Comparison of ENCODE assay signal across 14 cellular contexts in the genomic region with DNA sequence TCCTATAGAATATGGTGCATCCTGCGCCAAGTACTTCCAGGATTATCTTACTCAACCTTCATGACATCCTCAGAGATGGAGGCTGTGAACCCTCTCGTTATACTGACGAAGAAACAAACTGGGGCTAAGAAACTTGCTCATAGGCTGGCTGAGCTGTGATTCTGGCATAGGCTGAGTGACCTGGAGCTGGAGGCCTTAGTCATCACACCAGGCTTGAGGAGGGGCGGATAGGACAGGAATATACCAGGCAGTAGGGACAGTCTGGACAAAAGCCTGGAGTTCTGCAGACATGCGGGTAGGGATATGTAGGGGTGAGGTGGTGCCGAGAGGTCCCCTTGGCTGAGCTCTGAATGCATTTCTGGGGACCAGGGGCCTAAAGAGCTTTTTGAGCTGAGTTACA. TPM values are rescaled to one million over a fixed set of nuclear protein-coding genes. Genes with fewer than 3 reads are reported as not detected.
DNase-seq lines count a peak whose midpoint lies in the region; ATAC-seq and TF ChIP-seq lines count a peak whose summit lies in the region.
"Had no signal": no experiment of that assay in that cellular context is flagged by ENCODE, and none has a peak within 500 bp of the region (broad histone marks: within the 10 kb centered on the region; RNA-seq: fewer than 3 reads in every experiment).

No MANE protein-coding gene starts in this region.

- H3K36me3 ChIP-seq in RWPE2 (ENCODE audit: low read depth) (no peaks in the 10 kb centered on the region), osteoblast (ENCODE audit: insufficient read depth, low read length) (peaks cover 6% of the 10 kb centered on the region), aorta (ENCODE audit: control insufficient read depth in 1 of 2, insufficient read depth in 2 of 2, low read length in 1 of 2) (no peaks in the 10 kb centered on the region)
- H3K36me3 ChIP-seq: adrenal gland, SJSA1 had no signal

- H3K9me3 ChIP-seq in RWPE2 (ENCODE audit: severe bottlenecking) (no peaks in the 10 kb centered on the region), osteoblast (ENCODE audit: low read depth, low read length) (no peaks in the 10 kb centered on the region), aorta (ENCODE audit: control insufficient read depth, low read length) (no peaks in the 10 kb centered on the region)
- H3K9me3 ChIP-seq: adrenal gland, SJSA1 had no signal

- 51 to 58% methylated on average over 6 of the region's 6 CpGs for WGBS in aorta, 2 donors

- H3K27ac ChIP-seq in RWPE2 (ENCODE audit: poor library complexity, severe bottlenecking) (no peak overlapping the region), osteoblast (ENCODE audit: low read depth, low read length) (peak overlapping the region; percentile 19), aorta (ENCODE audit: low read depth in 1 of 2, low read length in 2 of 2) (no peak overlapping the region)
- H3K27ac ChIP-seq: adrenal gland, KMS-11, SJSA1 had no signal

- H3K9me3 Mint-ChIP-seq in activated CD4-positive, alpha-beta T cell treated with anti-CD3 and anti-CD28 coated beads, Interleukin-2, amount 10 ng/mL, durations not matched to agents 24 days and 14 days, result no peaks in the 10 kb centered on the region
- no peaks in the 10 kb centered on the region for H3K9me3 Mint-ChIP-seq in dendritic cell treated with granulocyte-macrophage colony-stimulating factor and Interleukin-4, amounts not matched to agents 40 ng/mL and 50 ng/mL, for 4 days
- H3K9me3 Mint-ChIP-seq: neural crest cell had no signal

- peak; percentile 24; the same call in 1 of the 3 replicates for ATAC-seq in RWPE2 (ENCODE audit: low read depth)
- no peak for ATAC-seq in aorta (ENCODE audit: low FRiP score)
- ATAC-seq in GM21786 (IDR thresholded peaks at IDR 0.05; ENCODE audit: unreplicated experiment), result no peak

- H3K27ac Mint-ChIP-seq in activated CD4-positive, alpha-beta T cell treated with anti-CD3 and anti-CD28 coated beads, Interleukin-2, amount 10 ng/mL, durations not matched to agents 24 days and 14 days, result peak overlapping the region; percentile 95
- H3K27ac Mint-ChIP-seq in dendritic cell treated with granulocyte-macrophage colony-stimulating factor and Interleukin-4, amounts not matched to agents 40 ng/mL and 50 ng/mL, for 4 days, result peak overlapping the region; percentile 98

- no peaks in the 10 kb centered on the region for H3K27me3 ChIP-seq in RWPE2 (ENCODE audit: insufficient read depth, poor library complexity, severe bottlenecking)
- no peaks in the 10 kb centered on the region for H3K27me3 ChIP-seq in osteoblast (ENCODE audit: insufficient read depth, low read length)
- H3K27me3 ChIP-seq in aorta (ENCODE audit: control insufficient read depth in 1 of 2, insufficient read depth in 2 of 2, low read length in 1 of 2), result no peaks in the 10 kb centered on the region
- H3K27me3 ChIP-seq: adrenal gland, SJSA1 had no signal

- H3K4me3 Mint-ChIP-seq in activated CD4-positive, alpha-beta T cell treated with anti-CD3 and anti-CD28 coated beads, Interleukin-2, amount 10 ng/mL, durations not matched to agents 24 days and 14 days, result peak overlapping the region; percentile 72
- H3K4me3 Mint-ChIP-seq in dendritic cell treated with granulocyte-macrophage colony-stimulating factor and Interleukin-4, amounts not matched to agents 40 ng/mL and 50 ng/mL, for 4 days, result no peak overlapping the region
- H3K4me3 Mint-ChIP-seq: neural crest cell had no signal

- H3K36me3 Mint-ChIP-seq in activated CD4-positive, alpha-beta T cell treated with anti-CD3 and anti-CD28 coated beads, Interleukin-2, amount 10 ng/mL, durations not matched to agents 24 days and 14 days (ENCODE audit: low read depth), result peaks cover 46% of the 10 kb centered on the region
- H3K36me3 Mint-ChIP-seq in dendritic cell treated with granulocyte-macrophage colony-stimulating factor and Interleukin-4, amounts not matched to agents 40 ng/mL and 50 ng/mL, for 4 days (ENCODE audit: low read depth), result peaks cover 38% of the 10 kb centered on the region

- no peak overlapping the region for H3K4me2 ChIP-seq in osteoblast (ENCODE audit: insufficient read depth, low read length)
- H3K4me2 ChIP-seq: KMS-11 had no signal

- no peak overlapping the region for H3K4me3 ChIP-seq in RWPE2 (ENCODE audit: severe bottlenecking)
- H3K4me3 ChIP-seq in osteoblast (ENCODE audit: insufficient read depth, low read length), result no peak overlapping the region
- H3K4me3 ChIP-seq in aorta (ENCODE audit: low read length in 2 of 2), result no peak overlapping the region
- H3K4me3 ChIP-seq: adrenal gland, SJSA1 had no signal

- H2AFZ ChIP-seq in osteoblast (ENCODE audit: low read length), result no peak overlapping the region

- H3K4me1 Mint-ChIP-seq in activated CD4-positive, alpha-beta T cell treated with anti-CD3 and anti-CD28 coated beads, Interleukin-2, amount 10 ng/mL, durations not matched to agents 24 days and 14 days, result peaks cover 77% of the 10 kb centered on the region
- H3K4me1 Mint-ChIP-seq in dendritic cell treated with granulocyte-macrophage colony-stimulating factor and Interleukin-4, amounts not matched to agents 40 ng/mL and 50 ng/mL, for 4 days (ENCODE audit: low read depth), result peaks cover 96% of the 10 kb centered on the region
- H3K4me1 Mint-ChIP-seq: neural crest cell had no signal

- intact Hi-C loops in activated CD4-positive, alpha-beta T cell treated with anti-CD3 and anti-CD28 coated beads, Interleukin-2, amount 10 ng/mL, durations not matched to agents 24 days and 14 days (cut with micrococcal nuclease), result no loop called here
- intact Hi-C loops in dendritic cell treated with granulocyte-macrophage colony-stimulating factor and Interleukin-4, amounts not matched to agents 40 ng/mL and 50 ng/mL, for 4 days (cut with micrococcal nuclease), result no loop called here
- intact Hi-C loops in aorta (cut with DNase I), result no loop called here

- TF ChIP-seq CTCF in RWPE2 (IDR thresholded peaks at IDR 0.05; ENCODE audit: poor library complexity, severe bottlenecking) (no peak), osteoblast (IDR thresholded peaks at IDR 0.05; ENCODE audit: extremely low read depth, low read depth, low read length) (no peak)

- no peaks in the 10 kb centered on the region for H3K79me2 ChIP-seq in osteoblast (ENCODE audit: insufficient read depth, low read length)

- no peaks in the 10 kb centered on the region for H4K20me1 ChIP-seq in osteoblast (ENCODE audit: insufficient read depth, low read length)

- H3K4me1 ChIP-seq in RWPE2 (ENCODE audit: insufficient read depth, poor library complexity, severe bottlenecking), result peaks cover 7% of the 10 kb centered on the region
- H3K4me1 ChIP-seq in osteoblast (ENCODE audit: insufficient read depth, low read length), result peaks cover 32% of the 10 kb centered on the region
- no peaks in the 10 kb centered on the region for H3K4me1 ChIP-seq in aorta (ENCODE audit: control insufficient read depth in 1 of 2, insufficient read depth in 2 of 2, low read length in 2 of 2)
- H3K4me1 ChIP-seq: SJSA1 had no signal

- no peak for DNase-seq in activated CD4-positive, alpha-beta T cell treated with anti-CD3 and anti-CD28 coated beads, Interleukin-2, amount 10 ng/mL, durations not matched to agents 24 days and 14 days
- no peak for DNase-seq in activated CD4-positive, alpha-beta T cell treated with anti-CD3 and anti-CD28 coated beads, Interleukin-2, amount 50 U/mL, for 1 hour
- DNase-seq in RWPE2 (ENCODE audit: low spot score) (no peak), osteoblast (ENCODE audit: insufficient read length, low spot score, missing footprints) (peak; percentile 91), A172 (ENCODE audit: low spot score) (no peak), aorta (no peak)
- DNase-seq: foreskin melanocyte, NCI-H187 had no signal

- H3K27me3 Mint-ChIP-seq in activated CD4-positive, alpha-beta T cell treated with anti-CD3 and anti-CD28 coated beads, Interleukin-2, amount 10 ng/mL, durations not matched to agents 24 days and 14 days, result no peaks in the 10 kb centered on the region
- H3K27me3 Mint-ChIP-seq in dendritic cell treated with granulocyte-macrophage colony-stimulating factor and Interleukin-4, amounts not matched to agents 40 ng/mL and 50 ng/mL, for 4 days, result no peaks in the 10 kb centered on the region

RNA-seq across cellular contexts. Expression of a gene that starts 18.1 kb away (rescaled TPM):
- total RNA-seq in activated CD4-positive, alpha-beta T cell treated with anti-CD3 and anti-CD28 coated beads, Interleukin-2, amount 10 ng/mL, durations not matched to agents 24 days and 14 days, result 62.9 and 66.0 TPM in 2 replicates
- total RNA-seq in osteoblast, result 8.5 and 8.7 TPM in 2 replicates
- total RNA-seq in A172 (2014; rRNA removed; shearing (Covaris generic)), result 15.3 and 18.1 TPM in 2 replicates
- 10 to 100 TPM; 12.0 to 21.3 TPM for total RNA-seq in aorta
- polyA plus RNA-seq in aorta, result 10 to 100 TPM; 11.0 to 18.3 TPM

RNA-seq across cellular contexts. Expression of a gene that starts 19.8 kb away (rescaled TPM):
- 32.6 and 35.4 TPM in 2 replicates for total RNA-seq in activated CD4-positive, alpha-beta T cell treated with anti-CD3 and anti-CD28 coated beads, Interleukin-2, amount 10 ng/mL, durations not matched to agents 24 days and 14 days
- 17.7 and 18.8 TPM in 2 replicates for total RNA-seq in osteoblast
- 0.43 TPM in 1 of 2 replicates, not detected in the other for total RNA-seq in A172 (2014; rRNA removed; shearing (Covaris generic))
- total RNA-seq in aorta, result 10 to 100 TPM in 1 of 2 donors, 1 to 10 TPM in 1; 8.8 to 15.9 TPM
- 10 to 100 TPM; 16.4 to 18.0 TPM for polyA plus RNA-seq in aorta

RNA-seq across cellular contexts. Expression of a gene that starts 24.2 kb away (rescaled TPM):
- 359 and 361 TPM in 2 replicates for total RNA-seq in activated CD4-positive, alpha-beta T cell treated with anti-CD3 and anti-CD28 coated beads, Interleukin-2, amount 10 ng/mL, durations not matched to agents 24 days and 14 days
- total RNA-seq in osteoblast (1.1 and 1.2 TPM in 2 replicates), aorta (10 to 100 TPM in 1 of 2 donors, 1 to 10 TPM in 1; 8.3 to 10.1 TPM)
- 1.1 and 2.3 TPM in 2 replicates for total RNA-seq in A172 (2014; rRNA removed; shearing (Covaris generic))
- polyA plus RNA-seq in aorta, result 1 to 10 TPM; 1.5 to 3.6 TPM

RNA-seq across cellular contexts. Expression of a gene that starts 29.6 kb away (rescaled TPM):
- 199 and 207 TPM in 2 replicates for total RNA-seq in activated CD4-positive, alpha-beta T cell treated with anti-CD3 and anti-CD28 coated beads, Interleukin-2, amount 10 ng/mL, durations not matched to agents 24 days and 14 days
- total RNA-seq in osteoblast (56.5 and 66.6 TPM in 2 replicates), aorta (10 to 100 TPM; 23.7 to 24.8 TPM)
- 78.1 and 84.0 TPM in 2 replicates for total RNA-seq in A172 (2014; rRNA removed; shearing (Covaris generic))
- 10 to 100 TPM; 13.0 to 18.3 TPM for polyA plus RNA-seq in aorta

Comparison
In these comparisons a context has a peak if more than half of its experiments do, and no peak if none do; other contexts are left out.
1. RNA of a gene that starts 24.2 kb away (total RNA-seq): 359 to 361 TPM in activated CD4-positive, alpha-beta T cell treated with anti-CD3 and anti-CD28 coated beads, Interleukin-2, amount 10 ng/mL, durations not matched to agents 24 days and 14 days; 8.3 to 10.1 TPM in aorta, 1.1 to 2.3 TPM in A172 and 1.1 to 1.2 TPM in osteoblast; every median in the first group is over 10 times any median in the second.